In the genomic region with DNA sequence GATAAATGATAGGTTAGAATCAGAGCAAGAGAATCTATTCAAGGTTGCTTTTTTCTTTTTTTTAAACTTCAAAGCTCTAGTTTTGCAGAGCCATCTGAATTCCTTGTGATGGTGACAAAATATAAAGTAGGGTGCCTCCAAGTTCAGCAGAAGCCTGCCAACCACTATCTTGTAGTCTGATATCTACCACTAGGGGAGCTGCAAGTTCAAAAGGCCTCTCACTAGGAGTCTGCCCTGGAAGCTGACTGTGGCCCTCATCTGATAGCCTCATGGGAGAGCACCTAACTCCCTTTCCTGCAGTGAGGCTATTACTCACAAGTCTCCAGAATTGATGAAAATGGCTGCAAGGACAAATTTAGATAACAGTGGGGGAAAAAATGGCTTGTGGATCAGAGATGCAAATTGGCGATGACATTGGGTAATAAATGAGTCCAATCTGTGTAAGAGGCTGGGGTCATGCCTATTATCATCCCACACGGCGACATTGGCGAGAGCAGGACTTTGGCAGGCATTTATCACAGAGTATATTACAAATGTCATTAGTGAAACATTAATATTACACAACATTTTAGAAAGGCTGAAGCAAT, we compare ENCODE assay signal across 1 cellular context.
TF ChIP-seq lines count a peak whose summit lies in the region.

No MANE protein-coding gene starts in this region.

TF ChIP-seq in GM23338, 12 proteins besides CTCF, POLR2A, EP300 and RAD21 (continued from another document):
- no peak for TF ChIP-seq REST (IDR thresholded peaks at IDR 0.05; ENCODE audit: unreplicated experiment)
- no peak for TF ChIP-seq ETS1 (IDR thresholded peaks at IDR 0.05)
- TF ChIP-seq STAT1 (IDR thresholded peaks at IDR 0.05; ENCODE audit: unreplicated experiment): no peak
- TF ChIP-seq ZNF331 (CRISPR knock-in tag; IDR thresholded peaks at IDR 0.05; ENCODE audit: low read depth): no peak
- TF ChIP-seq EZH2 (IDR thresholded peaks at IDR 0.05; ENCODE audit: low read depth, unreplicated experiment): no peak
- no peak for TF ChIP-seq POLR2AphosphoS5 (IDR thresholded peaks at IDR 0.05; ENCODE audit: low read depth)
- TF ChIP-seq JUNB (IDR thresholded peaks at IDR 0.05; ENCODE audit: unreplicated experiment): no peak
- no peak for TF ChIP-seq NANOG (IDR thresholded peaks at IDR 0.05; ENCODE audit: borderline replicate concordance)
